ENCODE assay signal across 13 cellular contexts in the genomic region with DNA sequence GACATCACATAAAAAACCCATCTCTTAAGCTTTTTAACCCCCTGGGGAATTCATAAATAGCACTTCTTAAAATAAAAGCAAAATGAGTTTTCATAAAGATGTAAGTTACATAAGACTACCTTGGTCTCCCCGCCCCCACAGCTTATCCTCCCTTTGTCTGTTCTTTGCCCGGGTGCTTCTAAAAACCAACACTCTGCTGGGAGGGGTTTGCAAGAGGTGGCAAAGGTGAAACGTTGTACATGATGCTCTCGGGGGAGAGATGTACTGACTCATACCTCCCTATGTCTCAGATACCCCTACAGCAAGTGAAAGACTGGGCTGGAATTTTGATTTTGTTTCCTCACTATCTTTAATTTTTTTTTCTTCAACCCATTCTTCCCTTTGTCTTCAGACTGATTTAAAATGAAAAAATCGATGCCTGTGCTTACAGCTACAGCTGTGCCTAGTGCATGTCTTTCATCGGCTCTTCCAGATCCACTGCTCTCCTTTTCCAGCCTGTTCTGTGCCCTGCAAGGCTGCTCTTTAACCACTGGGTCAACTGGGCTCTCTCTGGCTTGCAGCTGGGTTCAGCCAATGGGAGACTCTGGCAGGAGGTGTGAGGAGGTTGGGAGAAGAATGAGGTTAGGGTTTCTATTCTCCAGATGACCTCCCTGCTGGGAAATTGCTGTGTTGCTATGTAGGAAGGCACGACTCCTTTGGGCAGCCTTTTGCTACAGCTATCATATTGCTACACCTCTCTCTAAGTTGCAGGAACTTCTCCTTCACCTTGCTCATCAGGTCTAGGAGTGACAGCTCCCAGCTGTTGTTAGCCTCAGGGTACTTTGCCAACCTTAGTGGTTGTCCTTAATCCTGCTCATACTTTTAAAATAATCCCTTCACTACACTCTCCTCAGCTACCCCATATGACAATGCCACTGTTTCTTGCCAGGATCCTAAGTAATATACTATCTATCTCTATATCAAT.
A peak's percentile ranks its signal among the peaks of the same experiment; 100 is the strongest.
DNase-seq lines count a peak whose midpoint lies in the region; ATAC-seq, FAIRE-seq and TF ChIP-seq lines count a peak whose summit lies in the region.
"Had no signal": no experiment of that assay in that cellular context is flagged by ENCODE, and none has a peak within 500 bp of the region (broad histone marks: within the 10 kb centered on the region; RNA-seq: fewer than 3 reads in every experiment).

No MANE protein-coding gene starts in this region.

- in situ Hi-C loops in GM23248 (cut with MboI) = no loop called here

- H3K4me3 ChIP-seq in GM23248 = peak overlapping the region; percentile 42
- H3K4me3 ChIP-seq in SK-N-SH (ENCODE audit: low read depth in 2 of 2, low read length in 1 of 2) = no peak overlapping the region
- H3K4me3 ChIP-seq in pancreas = no peak overlapping the region

- no peak overlapping the region for H3K9ac ChIP-seq in GM23248
- no peak overlapping the region for H3K9ac ChIP-seq in SK-N-SH
- H3K9ac ChIP-seq: KMS-11 had no signal

- H3K79me2 ChIP-seq in GM23248 (ENCODE audit: insufficient read depth) = no peaks in the 10 kb centered on the region
- no peaks in the 10 kb centered on the region; the same call in none of the 2 replicates for H3K79me2 ChIP-seq in SK-N-SH (ENCODE audit: insufficient read depth)

- no peak for TF ChIP-seq RAD21 in SK-N-SH (IDR thresholded peaks at IDR 0.05; ENCODE audit: low read length)

- POLR2A ChIA-PET in SK-N-SH (lab: Yijun Ruan, JAX) = interaction anchor here (0.6 kb wide), 1 partner anchor 154 kb away, joined by 3 read pairs; no protein-coding TSS in a partner anchor

- H3K9me3 ChIP-seq in GM23248 (ENCODE audit: low read depth) = no peaks in the 10 kb centered on the region
- no peaks in the 10 kb centered on the region for H3K9me3 ChIP-seq in SK-N-SH
- no peaks in the 10 kb centered on the region for H3K9me3 ChIP-seq in pancreas

- H3K27ac ChIP-seq in GM23248 (no peak overlapping the region; the same call in 1 of the 2 replicates), SK-N-SH (ENCODE audit: low read depth in 2 of 2, low read length in 1 of 2) (peak overlapping the region in 1 of 2 experiments; percentile 18; a peak in 1 of 4 replicates), pancreas (no peak overlapping the region)
- H3K27ac ChIP-seq: KMS-11 had no signal

- peak overlapping the region; percentile 70 for H3K4me2 ChIP-seq in GM23248 (ENCODE audit: unreplicated experiment)
- peak overlapping the region; percentile 37; the same call in 1 of the 2 replicates for H3K4me2 ChIP-seq in SK-N-SH
- H3K4me2 ChIP-seq: KMS-11 had no signal

- intact Hi-C loops in pancreas (cut with DNase I) = no loop called here

- TF ChIP-seq EP300 in SK-N-SH (IDR thresholded peaks at IDR 0.05; ENCODE audit: borderline replicate concordance in 1 of 2, low read depth in 1 of 2, low read length in 1 of 2) = no peak

- H3K27me3 ChIP-seq in GM23248 (replicated peaks; ENCODE audit: insufficient read depth) (no peaks in the 10 kb centered on the region), SK-N-SH (ENCODE audit: insufficient read depth) (no peaks in the 10 kb centered on the region), pancreas (no peaks in the 10 kb centered on the region)

- H3K4me1 ChIP-seq in GM23248 (ENCODE audit: insufficient read depth) (0 out of 2 replicates have a peak, but pooled peaks cover 12% of the 10 kb centered on the region), SK-N-SH (ENCODE audit: control insufficient read depth in 1 of 2, insufficient read depth in 2 of 2, low read depth in 1 of 2, low read length in 1 of 2) (peaks cover 0 to 8% of the 10 kb centered on the region in 2 experiments; a peak in 2 of 4 replicates), pancreas (no peaks in the 10 kb centered on the region)

- CTCF ChIA-PET in SK-N-SH (lab: Yijun Ruan, JAX) = interaction anchor here (0.6 kb wide), 1 partner anchor 27 kb away, joined by 3 read pairs; no protein-coding TSS in a partner anchor

- no peaks in the 10 kb centered on the region for H3K9me2 ChIP-seq in GM23248 (ENCODE audit: insufficient read depth)
- no peaks in the 10 kb centered on the region for H3K9me2 ChIP-seq in SK-N-SH

- H2AFZ ChIP-seq in GM23248 = 0 out of 2 replicates have a peak overlapping the region, but pooled peaks have one; percentile 27
- no peak overlapping the region for H2AFZ ChIP-seq in SK-N-SH (ENCODE audit: low read depth)

- H3K36me3 ChIP-seq in GM23248 (ENCODE audit: low read depth) (no peaks in the 10 kb centered on the region), SK-N-SH (replicated peaks in 1 of 2; ENCODE audit: control insufficient read depth in 1 of 2, insufficient read depth in 2 of 2, low read length in 1 of 2) (no peaks in the 10 kb centered on the region), pancreas (no peaks in the 10 kb centered on the region)

- H4K20me1 ChIP-seq in GM23248 (ENCODE audit: insufficient read depth) (no peaks in the 10 kb centered on the region), SK-N-SH (ENCODE audit: insufficient read depth) (no peaks in the 10 kb centered on the region)

- TF ChIP-seq CTCF in SK-N-SH (IDR thresholded peaks at IDR 0.05) (no peak), pancreas (IDR thresholded peaks at IDR 0.05) (no peak)

- FAIRE-seq in pancreas (lab: Jason Lieb, UNC) = no peak
- FAIRE-seq: RCC 7860, TTC549 had no signal

- H3F3A ChIP-seq in GM23248 (ENCODE audit: insufficient read depth) (peaks cover 14% of the 10 kb centered on the region; the same call in 1 of the 2 replicates), SK-N-SH (replicated peaks; ENCODE audit: insufficient read depth) (no peaks in the 10 kb centered on the region)

- DNase-seq in GM23248 (no peak), SK-N-SH (no peak), fibroblast of peridontal ligament (ENCODE audit: extremely low read depth) (peak; percentile 29), renal cortical epithelial cell (ENCODE audit: low read depth) (peak; percentile 36), CD1c-positive myeloid dendritic cell (ENCODE audit: extremely low spot score) (no peak), pancreas (no peak), mesenteric fat pad (ENCODE audit: low spot score) (no peak)
- DNase-seq in stimulated activated CD4-positive, alpha-beta T cell treated with anti-CD3 and anti-CD28 coated beads, Interleukin-15, amount 100 ng/mL, for 24 hours = no peak
- DNase-seq: activated CD8-positive, alpha-beta memory T cell treated with anti-CD3 and anti-CD28 coated beads, Interleukin-2, amount 10 ng/mL, durations not matched to agents 7 days and 5 days; CD8-positive, alpha-beta T cell had no signal

- 21 to 23% methylated on average over 7 of the region's 7 CpGs for WGBS in GM23248 (ENCODE audit: low coverage in 1 of 2, low lambda C conversion rate in 2 of 2, missing lambda C conversion rate in 2 of 2), 2 experiments
- WGBS in SK-N-SH (ENCODE audit: low lambda C conversion rate) = 63% methylated on average over 7 of the region's 7 CpGs
- WGBS in pancreas, 2 donors = 41% methylated on average over 7 of the region's 7 CpGs

- ATAC-seq in pancreas = no peak
- ATAC-seq: activated CD8-positive, alpha-beta memory T cell treated with anti-CD3 and anti-CD28 coated beads, Interleukin-2, amount 10 ng/mL, durations not matched to agents 7 days and 5 days; CD8-positive, alpha-beta T cell had no signal

TF ChIP-seq in SK-N-SH, 30 proteins besides CTCF, POLR2A, EP300 and RAD21:
- TF ChIP-seq RCOR1 (IDR thresholded peaks at IDR 0.05; ENCODE audit: low read length) = no peak
- TF ChIP-seq ELF1 (IDR thresholded peaks at IDR 0.05) = no peak
- TF ChIP-seq GATA2 (CRISPR knock-in tag; IDR thresholded peaks at IDR 0.05) = no peak

Comparison
In these comparisons a context has a peak if more than half of its experiments do, and no peak if none do; other contexts are left out.
1. DNase-seq: peak in fibroblast of peridontal ligament (single experiment) and renal cortical epithelial cell (single experiment); none in GM23248 (single experiment), SK-N-SH (single experiment), CD1c-positive myeloid dendritic cell (single experiment), pancreas (0 of 6), stimulated activated CD4-positive, alpha-beta T cell treated with anti-CD3 and anti-CD28 coated beads, Interleukin-15, amount 100 ng/mL, for 24 hours (single experiment) and mesenteric fat pad (single experiment).